ENCODE assay signal across 14 cellular contexts in the genomic region with DNA sequence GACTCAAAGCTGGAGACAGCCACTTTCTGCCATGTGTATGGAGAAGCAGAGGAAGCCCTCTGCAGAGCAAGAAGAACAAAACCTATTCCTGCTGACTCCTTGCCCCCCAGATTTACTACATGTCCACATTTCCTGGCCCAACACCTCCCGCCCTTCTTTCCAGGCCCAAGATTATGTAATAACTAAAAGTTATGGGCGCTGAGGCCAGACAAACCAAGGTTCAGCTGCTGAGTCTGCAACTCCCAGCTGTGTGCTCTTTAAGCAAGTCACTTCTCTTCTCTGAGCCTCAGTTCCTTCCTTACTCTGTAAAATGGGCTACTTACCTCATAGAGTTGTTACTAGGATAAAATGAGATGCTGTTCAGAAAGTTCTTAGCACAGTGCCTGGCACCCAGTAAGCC.
"Had no signal": no experiment of that assay in that cellular context is flagged by ENCODE, and none has a peak within 500 bp of the region (broad histone marks: within the 10 kb centered on the region; RNA-seq: fewer than 3 reads in every experiment).

No MANE protein-coding gene starts in this region.

- H3K27me3 Mint-ChIP-seq: activated CD4-positive, alpha-beta memory T cell treated with anti-CD3 and anti-CD28 coated beads for 36 hours had no signal

- ATAC-seq: heart left ventricle; left colon; psoas muscle; sciatic nerve; stimulated activated naive CD8-positive, alpha-beta T cell treated with anti-CD3 and anti-CD28 coated beads, Interleukin-15, Interleukin-2, amounts not matched to agents 100 U/mL and 50 U/mL, for 24 hours had no signal

- H3K27ac Mint-ChIP-seq: activated CD4-positive, alpha-beta memory T cell treated with anti-CD3 and anti-CD28 coated beads for 36 hours had no signal

- H3K27me3 ChIP-seq: cardiac muscle cell, heart left ventricle had no signal

- H3K4me3 ChIP-seq: cardiac muscle cell, heart left ventricle, psoas muscle, thoracic aorta had no signal

- H3K9me3 ChIP-seq: heart left ventricle, psoas muscle, thoracic aorta had no signal

- H3K36me3 ChIP-seq: cardiac muscle cell, heart left ventricle, thoracic aorta had no signal

- H3K36me3 Mint-ChIP-seq: activated CD4-positive, alpha-beta memory T cell treated with anti-CD3 and anti-CD28 coated beads for 36 hours had no signal

- DNase-seq: activated CD4-positive, alpha-beta memory T cell treated with anti-CD3 and anti-CD28 coated beads for 36 hours; activated CD4-positive, CD25-positive, alpha-beta regulatory T cell treated with anti-CD3 and anti-CD28 coated beads, Interleukin-2, amount 50 U/mL, for 72 hours; activated naive CD4-positive, alpha-beta T cell; foreskin melanocyte; heart left ventricle; left colon; mammary epithelial cell; psoas muscle; stimulated activated CD4-positive, alpha-beta T cell treated with anti-CD3 and anti-CD28 coated beads, Interleukin-2, amount 100 ng/mL, for 48 hours; stimulated activated naive CD8-positive, alpha-beta T cell treated with anti-CD3 and anti-CD28 coated beads, Interleukin-15, Interleukin-2, amounts not matched to agents 100 U/mL and 50 U/mL, for 24 hours had no signal

- H3K9me3 Mint-ChIP-seq: activated CD4-positive, alpha-beta memory T cell treated with anti-CD3 and anti-CD28 coated beads for 36 hours; nephron had no signal

- H3K27ac ChIP-seq: cardiac muscle cell, psoas muscle, thoracic aorta had no signal

- H3K4me3 Mint-ChIP-seq: activated CD4-positive, alpha-beta memory T cell treated with anti-CD3 and anti-CD28 coated beads for 36 hours; nephron had no signal
